ENCODE assay signal across 16 cellular contexts in genomic region chr15:66770518-66771350, GRCh38.
A peak's percentile ranks its signal among the peaks of the same experiment; 100 is the strongest.
DNase-seq lines count a peak whose midpoint lies in the region; ATAC-seq and TF ChIP-seq lines count a peak whose summit lies in the region.
"Had no signal": no experiment of that assay in that cellular context is flagged by ENCODE, and none has a peak within 500 bp of the region (broad histone marks: within the 10 kb centered on the region; RNA-seq: fewer than 3 reads in every experiment).

No MANE protein-coding gene starts in this region.

- WGBS in body of pancreas, 2 donors: 55 to 63% methylated on average over 14 of the region's 14 CpGs
- WGBS in urinary bladder: 51% methylated on average over 14 of the region's 14 CpGs

- H3K4me1 ChIP-seq in body of pancreas: peaks cover 82% of the 10 kb centered on the region
- peaks cover 47 to 60% of the 10 kb centered on the region in 2 donors for H3K4me1 ChIP-seq in mucosa of rectum (ENCODE audit: control insufficient read depth in 2 of 2, insufficient read depth in 2 of 2, low read length in 2 of 2)
- peaks cover 3% of the 10 kb centered on the region for H3K4me1 ChIP-seq in urinary bladder (ENCODE audit: insufficient read depth)

- H3K9ac ChIP-seq in mucosa of rectum (ENCODE audit: low read depth in 1 of 2, low read length in 2 of 2): peak overlapping the region; percentile 31 to 47

- intact Hi-C loops in body of pancreas (cut with DNase I): loop anchor here (5.0 kb wide), 1 partner anchor 82 kb away; no protein-coding TSS in a partner anchor

- TF ChIP-seq CTCF in body of pancreas (IDR thresholded peaks at IDR 0.05): no peak

- H3K9me3 ChIP-seq in body of pancreas: no peaks in the 10 kb centered on the region
- no peaks in the 10 kb centered on the region for H3K9me3 ChIP-seq in mucosa of rectum (ENCODE audit: control insufficient read depth in 2 of 2, low read length in 2 of 2)
- H3K9me3 ChIP-seq: right atrium auricular region had no signal

- H3K27ac ChIP-seq in body of pancreas: peak overlapping the region; percentile 36 to 86 (median 78)
- H3K27ac ChIP-seq in mucosa of rectum (ENCODE audit: low read depth in 2 of 2, low read length in 2 of 2): peak overlapping the region; percentile 77 to 89
- H3K27ac ChIP-seq in urinary bladder (ENCODE audit: low read depth): peak overlapping the region; percentile 48
- H3K27ac ChIP-seq: foreskin keratinocyte, right atrium auricular region had no signal

- DNase-seq in NCI-H82 (lab: John Stamatoyannopoulos, UW) (peak; percentile 12), NCI-H82 treated with DMSO at 0.1 percent for 48 hours (lab: John Stamatoyannopoulos, UW; ENCODE audit: unreplicated experiment) (no peak), body of pancreas (no peak), H7 (no peak), AG08395 (ENCODE audit: low spot score) (no peak)
- DNase-seq: activated CD4-positive, alpha-beta memory T cell treated with anti-CD3 and anti-CD28 coated beads, Interleukin-2, amount 10 ng/mL, durations not matched to agents 7 days and 5 days; effector CD4-positive, alpha-beta T cell; foreskin keratinocyte; HFFc6; NCI-H1105; stimulated activated naive CD8-positive, alpha-beta T cell treated with anti-CD3 and anti-CD28 coated beads, Interleukin-15, Interleukin-2, amounts not matched to agents 100 U/mL and 50 U/mL, for 24 hours; T-helper 9 cell had no signal

- no peak for ATAC-seq in body of pancreas
- ATAC-seq in HG03139 (IDR thresholded peaks at IDR 0.05; ENCODE audit: unreplicated experiment): no peak
- ATAC-seq: foreskin keratinocyte; stimulated activated naive CD8-positive, alpha-beta T cell treated with anti-CD3 and anti-CD28 coated beads, Interleukin-15, Interleukin-2, amounts not matched to agents 100 U/mL and 50 U/mL, for 24 hours had no signal

- no peak for TF ChIP-seq POLR2A in body of pancreas (IDR thresholded peaks at IDR 0.05)

- H3K36me3 ChIP-seq in body of pancreas (replicated peaks in 1 of 2; ENCODE audit: insufficient read depth in 1 of 2, low read depth in 2 of 2) (no peaks in the 10 kb centered on the region), mucosa of rectum (ENCODE audit: control insufficient read depth in 2 of 2, insufficient read depth in 2 of 2, low read length in 2 of 2) (no peaks in the 10 kb centered on the region), urinary bladder (ENCODE audit: insufficient read depth) (no peaks in the 10 kb centered on the region), H7 (replicated peaks; ENCODE audit: control insufficient read depth, insufficient read depth, low read length) (no peaks in the 10 kb centered on the region)
- H3K36me3 ChIP-seq: right atrium auricular region had no signal

- H3K27me3 ChIP-seq in body of pancreas (no peaks in the 10 kb centered on the region), mucosa of rectum (ENCODE audit: control insufficient read depth in 2 of 2, insufficient read depth in 2 of 2, low read length in 2 of 2) (no peaks in the 10 kb centered on the region), H7 (ENCODE audit: control insufficient read depth, insufficient read depth, low read length) (no peaks in the 10 kb centered on the region)
- H3K27me3 ChIP-seq: right atrium auricular region had no signal

- no peak overlapping the region for H3K4me3 ChIP-seq in body of pancreas
- peak overlapping the region in 1 of 2 donors; percentile 37 for H3K4me3 ChIP-seq in mucosa of rectum (ENCODE audit: low read length in 2 of 2)
- H3K4me3 ChIP-seq in urinary bladder (ENCODE audit: low read depth, low read length): no peak overlapping the region
- H3K4me3 ChIP-seq in H7 (ENCODE audit: insufficient read depth, low read depth, low read length): no peak overlapping the region
- H3K4me3 ChIP-seq: right atrium auricular region had no signal
